ENCODE assay signal across 8 cellular contexts in genomic region chr17:8227238-8227581, GRCh38. TPM values are rescaled to one million over a fixed set of nuclear protein-coding genes. Genes with fewer than 3 reads are reported as not detected.
DNase-seq lines count a peak whose midpoint lies in the region; ATAC-seq, FAIRE-seq and TF ChIP-seq lines count a peak whose summit lies in the region.

No MANE protein-coding gene starts in this region.

- H3K4me1 ChIP-seq in CD4-positive, CD25-positive, alpha-beta regulatory T cell (ENCODE audit: control insufficient read depth, insufficient read depth, low read length, poor library complexity, severe bottlenecking), result peaks cover 32% of the 10 kb centered on the region
- H3K4me1 ChIP-seq in Panc1 (ENCODE audit: control insufficient read depth, insufficient read depth, low read length) (peaks cover 16% of the 10 kb centered on the region), pancreas (peaks cover 0 to 9% (median 7%) of the 10 kb centered on the region in 3 donors)

- intact Hi-C loops in Panc1 (cut with micrococcal nuclease; ENCODE audit: unreplicated experiment) (loop anchor here (10.0 kb wide), 1 partner anchor 102 kb away; the partner anchor contains the start of gene HES7), pancreas (cut with DNase I) (no loop called here), head of caudate nucleus (cut with DNase I) (loop anchor here (10.0 kb wide), 1 partner anchor 68 kb away; the partner anchor contains the start of gene SLC25A35)

- H3K27ac Mint-ChIP-seq in CD4-positive, CD25-positive, alpha-beta regulatory T cell, result peak overlapping the region; percentile 45 to 95 (median 77)

- BruUV-seq in Panc1 (replicated peaks; lab: Mats Ljungman, UMichigan), result TSS peak; percentile 64

- TF ChIP-seq CTCF in Panc1 (IDR thresholded peaks at IDR 0.05) (no peak), epithelial cell of esophagus (IDR thresholded peaks at IDR 0.05; ENCODE audit: insufficient read depth, low read depth, low read length, missing control alignments) (no peak), pancreas (IDR thresholded peaks at IDR 0.05) (no peak)

- peaks cover 54% of the 10 kb centered on the region for H3K36me3 ChIP-seq in CD4-positive, CD25-positive, alpha-beta regulatory T cell (ENCODE audit: control insufficient read depth, insufficient read depth, low read length)
- peaks cover 2% of the 10 kb centered on the region for H3K36me3 ChIP-seq in Panc1 (ENCODE audit: control insufficient read depth, insufficient read depth, low read length)
- H3K36me3 ChIP-seq in pancreas, result peaks cover 0 to 45% (median 22%) of the 10 kb centered on the region in 3 donors

- FAIRE-seq in pancreas (lab: Jason Lieb, UNC), result no peak

- peaks cover 16 to 53% (median 37%) of the 10 kb centered on the region in 4 donors for H3K4me1 Mint-ChIP-seq in CD4-positive, CD25-positive, alpha-beta regulatory T cell

- peaks cover 0 to 12% (median 0%) of the 10 kb centered on the region in 7 donors for H3K9me3 Mint-ChIP-seq in CD4-positive, CD25-positive, alpha-beta regulatory T cell

- H3K4me3 ChIP-seq in CD4-positive, CD25-positive, alpha-beta regulatory T cell (ENCODE audit: low read depth, low read length), result no peak overlapping the region
- H3K4me3 ChIP-seq in Panc1 (ENCODE audit: low read depth in 2 of 2, low read length in 2 of 2) (peak overlapping the region; percentile 49 to 54), epithelial cell of esophagus (ENCODE audit: low read length) (peak overlapping the region; percentile 25), pancreas (peak overlapping the region in 2 of 4 donors; percentile 12 to 18)

- H3K27me3 ChIP-seq in CD4-positive, CD25-positive, alpha-beta regulatory T cell (ENCODE audit: control insufficient read depth, insufficient read depth, low read length), result no peaks in the 10 kb centered on the region
- H3K27me3 ChIP-seq in Panc1 (ENCODE audit: control insufficient read depth, insufficient read depth, low read length), result no peaks in the 10 kb centered on the region
- H3K27me3 ChIP-seq in pancreas, result no peaks in the 10 kb centered on the region

- POLR2A ChIA-PET in Panc1 (lab: Charles Lee), result no interaction called here

- in situ Hi-C loops in Panc1 (cut with HindIII; ENCODE audit: low pct_unique_long_range_greater_than_20kb, low sequenced_read_pairs), result no loop called here

- H3K27ac ChIP-seq in CD4-positive, CD25-positive, alpha-beta regulatory T cell (ENCODE audit: insufficient read depth, low read length, poor library complexity, severe bottlenecking), result no peak overlapping the region
- H3K27ac ChIP-seq in Panc1 (ENCODE audit: low read length) (peak overlapping the region; percentile 93), pancreas (peak overlapping the region in 3 of 4 donors; percentile 28 to 85 (median 76))

- peaks cover 60% of the 10 kb centered on the region for H3K36me3 Mint-ChIP-seq in CD4-positive, CD25-positive, alpha-beta regulatory T cell

- no peak for ATAC-seq in CD4-positive, CD25-positive, alpha-beta regulatory T cell (ENCODE audit: low read depth in 2 of 2)
- ATAC-seq in Panc1 (no peak), pancreas (no peak), HG03457 (IDR thresholded peaks at IDR 0.05; ENCODE audit: unreplicated experiment) (no peak)

- WGBS in pancreas, 2 donors, result 90 to 91% methylated on average over 4 of the region's 4 CpGs

- DNase-seq in CD4-positive, CD25-positive, alpha-beta regulatory T cell, result no peak
- DNase-seq in Panc1 (ENCODE audit: low read depth, low spot score) (no peak), epithelial cell of esophagus (ENCODE audit: low read depth) (no peak), pancreas (peak in 1 of 6 donors; percentile 27), DMS 273 (lab: John Stamatoyannopoulos, UW; ENCODE audit: unreplicated experiment) (no peak), NCI-H146 (lab: John Stamatoyannopoulos, UW) (no peak), head of caudate nucleus (no peak)

- peaks cover 9% of the 10 kb centered on the region for H3K27me3 Mint-ChIP-seq in CD4-positive, CD25-positive, alpha-beta regulatory T cell

- CTCF ChIA-PET in Panc1 (lab: Charles Lee), result no interaction called here

- H3K9me3 ChIP-seq in CD4-positive, CD25-positive, alpha-beta regulatory T cell (ENCODE audit: control insufficient read depth in 2 of 2, low read length in 2 of 2), result no peaks in the 10 kb centered on the region
- H3K9me3 ChIP-seq in Panc1 (ENCODE audit: control insufficient read depth, insufficient read depth, low read depth, low read length) (no peaks in the 10 kb centered on the region), pancreas (no peaks in the 10 kb centered on the region)

- H3K4me3 Mint-ChIP-seq in CD4-positive, CD25-positive, alpha-beta regulatory T cell, result peak overlapping the region; percentile 4 to 88 (median 69)

RNA-seq across cellular contexts. Expression of gene AURKB, which starts 16.8 kb away (rescaled TPM):
- total RNA-seq in CD4-positive, CD25-positive, alpha-beta regulatory T cell, result 3.7 TPM
- 1 to 10 TPM; 1.5 to 5.3 (median 3.4) TPM for polyA plus RNA-seq in CD4-positive, CD25-positive, alpha-beta regulatory T cell
- 85.8 TPM for total RNA-seq in Panc1 (2021; ENCODE audit: unreplicated experiment)
- polyA plus RNA-seq in Panc1 (2012; ENCODE audit: insufficient read length), result 31.8 TPM
- 1 to 10 TPM in 1 of 6 donors, under 1 TPM in 2, not detected in 3; 0.47 to 2.0 (median 0.95) TPM for total RNA-seq in pancreas
- polyA plus RNA-seq in pancreas, result under 1 TPM; 0.40 to 0.72 TPM

RNA-seq across cellular contexts. Expression of gene CTC1, which starts 20.6 kb away (rescaled TPM):
- total RNA-seq in CD4-positive, CD25-positive, alpha-beta regulatory T cell, result 265 TPM
- polyA plus RNA-seq in CD4-positive, CD25-positive, alpha-beta regulatory T cell, result 10 to 100 TPM; 20.2 to 32.4 (median 24.1) TPM
- total RNA-seq in Panc1 (2021; ENCODE audit: unreplicated experiment) (34.2 TPM), pancreas (10 to 100 TPM; 15.4 to 40.8 (median 17.3) TPM)
- 29.6 TPM for polyA plus RNA-seq in Panc1 (2012; ENCODE audit: insufficient read length)
- polyA plus RNA-seq in pancreas, result 10 to 100 TPM; 22.6 to 42.6 TPM

RNA-seq across cellular contexts. Expression of gene PFAS, which starts 21.9 kb away (rescaled TPM):
- 13.9 TPM for total RNA-seq in CD4-positive, CD25-positive, alpha-beta regulatory T cell
- polyA plus RNA-seq in CD4-positive, CD25-positive, alpha-beta regulatory T cell, result 10 to 100 TPM in 3 of 4 donors, 1 to 10 TPM in 1; 7.4 to 12.7 (median 11.2) TPM
- 73.0 TPM for total RNA-seq in Panc1 (2021; ENCODE audit: unreplicated experiment)
- polyA plus RNA-seq in Panc1 (2012; ENCODE audit: insufficient read length), result 46.2 TPM
- total RNA-seq in pancreas, result 10 to 100 TPM; 11.5 to 21.4 (median 18.7) TPM
- 10 to 100 TPM; 11.7 to 21.1 TPM for polyA plus RNA-seq in pancreas

RNA-seq across cellular contexts. Expression of gene BORCS6, which starts 37.2 kb away (rescaled TPM):
- 10.1 TPM for total RNA-seq in CD4-positive, CD25-positive, alpha-beta regulatory T cell
- 10 to 100 TPM; 23.6 to 29.9 (median 25.4) TPM for polyA plus RNA-seq in CD4-positive, CD25-positive, alpha-beta regulatory T cell
- 9.3 TPM for total RNA-seq in Panc1 (2021; ENCODE audit: unreplicated experiment)
- 11.5 TPM for polyA plus RNA-seq in Panc1 (2012; ENCODE audit: insufficient read length)
- 10 to 100 TPM in 1 of 6 donors, 1 to 10 TPM in 5; 4.9 to 10.4 (median 6.9) TPM for total RNA-seq in pancreas
- 1 to 10 TPM; 4.5 to 6.1 TPM for polyA plus RNA-seq in pancreas

RNA-seq across cellular contexts. Expression of gene TMEM107, which starts 51.0 kb away (rescaled TPM):
- total RNA-seq in CD4-positive, CD25-positive, alpha-beta regulatory T cell, result 27.3 TPM
- 10 to 100 TPM; 20.6 to 38.9 (median 29.9) TPM for polyA plus RNA-seq in CD4-positive, CD25-positive, alpha-beta regulatory T cell
- 10.6 TPM for total RNA-seq in Panc1 (2021; ENCODE audit: unreplicated experiment)
- 8.1 TPM for polyA plus RNA-seq in Panc1 (2012; ENCODE audit: insufficient read length)
- 10 to 100 TPM in 1 of 6 donors, 1 to 10 TPM in 5; 5.2 to 10.2 (median 6.3) TPM for total RNA-seq in pancreas
- polyA plus RNA-seq in pancreas, result 10 to 100 TPM in 1 of 2 donors, 1 to 10 TPM in 1; 5.7 to 11.1 TPM

Comparison
In these comparisons a context has a peak if more than half of its experiments do, and no peak if none do; other contexts are left out.
1. RNA of gene AURKB, which starts 16.8 kb away (total RNA-seq): 85.8 TPM in Panc1 (single experiment); 3.7 TPM in CD4-positive, CD25-positive, alpha-beta regulatory T cell (single experiment) and 0.47 to 2.0 TPM in pancreas; every median in the first group is over 10 times any median in the second.
2. intact Hi-C loops: an anchor here in Panc1 (10.0 kb wide) and head of caudate nucleus (10.0 kb wide); none called in pancreas.